ENCODE assay signal across 12 cellular contexts in the genomic region with DNA sequence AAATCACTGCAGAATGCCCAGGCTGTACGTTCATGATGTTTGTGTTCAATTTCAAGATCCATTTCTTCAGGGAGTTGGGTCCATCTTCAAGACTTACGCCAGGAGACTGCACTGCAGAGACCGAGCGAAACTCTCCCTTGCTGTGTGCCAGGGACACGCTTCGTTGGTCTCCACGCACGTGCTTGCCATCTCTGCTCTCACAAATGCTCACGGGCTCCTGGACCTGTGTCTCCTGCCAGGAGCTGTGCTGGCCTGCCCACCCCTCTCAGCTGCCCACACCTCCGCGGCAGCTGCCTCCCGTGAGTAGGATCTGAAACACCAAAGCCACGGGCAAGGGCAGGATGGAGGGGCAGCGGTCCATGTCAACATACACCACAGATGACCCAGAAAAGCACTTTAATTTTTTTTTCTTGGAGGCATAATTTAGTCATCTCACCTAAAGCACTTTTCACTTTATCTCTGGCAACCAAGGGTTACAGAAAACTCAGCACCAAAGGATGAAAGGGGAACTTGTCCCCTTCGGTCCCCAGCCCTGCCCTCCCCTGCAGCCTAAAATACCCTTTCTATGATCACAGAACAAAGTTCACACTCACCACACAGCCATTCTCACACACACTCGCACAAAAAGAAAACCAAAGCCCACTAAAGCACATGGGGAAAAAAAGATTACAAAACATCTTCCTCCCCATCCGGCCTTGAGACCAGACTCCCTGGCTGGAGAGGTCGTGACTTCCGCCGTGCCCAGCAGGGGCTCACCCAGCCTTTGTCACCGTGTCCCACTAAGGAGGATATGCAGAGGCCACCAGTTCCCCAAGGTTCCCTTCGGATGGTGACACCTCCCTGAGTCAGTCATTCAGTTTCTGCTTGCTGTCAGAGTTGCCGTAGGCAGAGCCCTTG.
A peak's percentile ranks its signal among the peaks of the same experiment; 100 is the strongest.
DNase-seq lines count a peak whose midpoint lies in the region; ATAC-seq, FAIRE-seq and TF ChIP-seq lines count a peak whose summit lies in the region.
"Had no signal": no experiment of that assay in that cellular context is flagged by ENCODE, and none has a peak within 500 bp of the region (broad histone marks: within the 10 kb centered on the region; RNA-seq: fewer than 3 reads in every experiment).

No MANE protein-coding gene starts in this region.

- H3K4me3 ChIP-seq in bronchial epithelial cell (ENCODE audit: low read depth, low read length): no peak overlapping the region
- H3K4me3 ChIP-seq: gastroesophageal sphincter, left lung had no signal

- POLR2A ChIA-PET in activated CD4-positive, alpha-beta memory T cell treated with anti-CD3 and anti-CD28 coated beads, Interleukin-2, amount 10 ng/mL, durations not matched to agents 7 days and 5 days (lab: Charles Lee): no interaction called here
- POLR2A ChIA-PET in activated CD4-positive, alpha-beta memory T cell treated with anti-CD3 and anti-CD28 coated beads for 36 hours (lab: Charles Lee): no interaction called here

- CTCF ChIA-PET in activated CD4-positive, alpha-beta memory T cell treated with anti-CD3 and anti-CD28 coated beads, Interleukin-2, amount 10 ng/mL, durations not matched to agents 7 days and 5 days (lab: Charles Lee): interaction anchor here (0.7 kb wide), 1 partner anchor 235 kb away, joined by 3 read pairs; no protein-coding TSS in a partner anchor
- CTCF ChIA-PET in activated CD4-positive, alpha-beta memory T cell treated with anti-CD3 and anti-CD28 coated beads for 36 hours (lab: Charles Lee): interaction anchor here (1.3 kb wide), 1 partner anchor 205 kb away, joined by 3 read pairs; no protein-coding TSS in a partner anchor

- no peaks in the 10 kb centered on the region for H3K27me3 Mint-ChIP-seq in activated CD4-positive, alpha-beta memory T cell treated with anti-CD3 and anti-CD28 coated beads, Interleukin-2, amount 10 ng/mL, durations not matched to agents 7 days and 5 days
- no peaks in the 10 kb centered on the region for H3K27me3 Mint-ChIP-seq in activated CD4-positive, alpha-beta memory T cell treated with anti-CD3 and anti-CD28 coated beads for 36 hours

- H3K27ac Mint-ChIP-seq in activated CD4-positive, alpha-beta memory T cell treated with anti-CD3 and anti-CD28 coated beads, Interleukin-2, amount 10 ng/mL, durations not matched to agents 7 days and 5 days: no peak overlapping the region
- H3K27ac Mint-ChIP-seq in activated CD4-positive, alpha-beta memory T cell treated with anti-CD3 and anti-CD28 coated beads for 36 hours: no peak overlapping the region

- peak overlapping the region; percentile 54 for H3K27ac ChIP-seq in substantia nigra (ENCODE audit: low read depth, low read length, poor library complexity, severe bottlenecking)
- H3K27ac ChIP-seq: gastroesophageal sphincter, left lung, neutrophil had no signal

- TF ChIP-seq CTCF in bronchial epithelial cell (IDR thresholded peaks at IDR 0.05; ENCODE audit: insufficient read depth, low read length, severe bottlenecking): no peak

- no peaks in the 10 kb centered on the region for H3K4me1 Mint-ChIP-seq in activated CD4-positive, alpha-beta memory T cell treated with anti-CD3 and anti-CD28 coated beads, Interleukin-2, amount 10 ng/mL, durations not matched to agents 7 days and 5 days
- no peaks in the 10 kb centered on the region for H3K4me1 Mint-ChIP-seq in activated CD4-positive, alpha-beta memory T cell treated with anti-CD3 and anti-CD28 coated beads for 36 hours (ENCODE audit: low read depth)

- no peaks in the 10 kb centered on the region for H3K36me3 ChIP-seq in bronchial epithelial cell (ENCODE audit: control insufficient read depth, insufficient read depth, low read length)
- H3K36me3 ChIP-seq: neutrophil had no signal

- peak; percentile 9 for DNase-seq in activated CD4-positive, alpha-beta memory T cell treated with anti-CD3 and anti-CD28 coated beads, Interleukin-2, amount 10 ng/mL, durations not matched to agents 7 days and 5 days
- no peak for DNase-seq in activated CD4-positive, alpha-beta memory T cell treated with anti-CD3 and anti-CD28 coated beads for 36 hours
- DNase-seq in Kasumi-1 (lab: John Stamatoyannopoulos, UW) (peak; percentile 73 to 76), bronchial epithelial cell (ENCODE audit: low read depth) (no peak), substantia nigra (lab: John Stamatoyannopoulos, UW) (no peak)
- DNase-seq: left lung, NCI-H524 treated with DMSO at 0.1 percent for 48 hours had no signal

- intact Hi-C loops in activated CD4-positive, alpha-beta memory T cell treated with anti-CD3 and anti-CD28 coated beads for 36 hours (cut with micrococcal nuclease): no loop called here

- H3K27me3 ChIP-seq in bronchial epithelial cell (ENCODE audit: control insufficient read depth, insufficient read depth, low read length): no peaks in the 10 kb centered on the region
- H3K27me3 ChIP-seq: gastroesophageal sphincter, left lung, neutrophil had no signal

- no peak overlapping the region for H3K4me3 Mint-ChIP-seq in activated CD4-positive, alpha-beta memory T cell treated with anti-CD3 and anti-CD28 coated beads, Interleukin-2, amount 10 ng/mL, durations not matched to agents 7 days and 5 days
- H3K4me3 Mint-ChIP-seq in activated CD4-positive, alpha-beta memory T cell treated with anti-CD3 and anti-CD28 coated beads for 36 hours: no peak overlapping the region

- ATAC-seq in GM19395 (IDR thresholded peaks at IDR 0.05; ENCODE audit: unreplicated experiment) (no peak), GM21723 (IDR thresholded peaks at IDR 0.05; ENCODE audit: unreplicated experiment) (no peak), GM18909 (IDR thresholded peaks at IDR 0.05; ENCODE audit: poor library complexity, unreplicated experiment) (no peak)
- ATAC-seq: gastroesophageal sphincter, left lung had no signal

- peaks cover 15% of the 10 kb centered on the region for H3K36me3 Mint-ChIP-seq in activated CD4-positive, alpha-beta memory T cell treated with anti-CD3 and anti-CD28 coated beads, Interleukin-2, amount 10 ng/mL, durations not matched to agents 7 days and 5 days (ENCODE audit: low read depth)
- H3K36me3 Mint-ChIP-seq in activated CD4-positive, alpha-beta memory T cell treated with anti-CD3 and anti-CD28 coated beads for 36 hours: peaks cover 3% of the 10 kb centered on the region

- peak; percentile 79 for FAIRE-seq in bronchial epithelial cell (lab: Jason Lieb, UNC)

- no peaks in the 10 kb centered on the region for H3K9me3 Mint-ChIP-seq in activated CD4-positive, alpha-beta memory T cell treated with anti-CD3 and anti-CD28 coated beads, Interleukin-2, amount 10 ng/mL, durations not matched to agents 7 days and 5 days
- H3K9me3 Mint-ChIP-seq in activated CD4-positive, alpha-beta memory T cell treated with anti-CD3 and anti-CD28 coated beads for 36 hours: no peaks in the 10 kb centered on the region

Comparison
In these comparisons a context has a peak if more than half of its experiments do, and no peak if none do; other contexts are left out.
1. DNase-seq: peak in activated CD4-positive, alpha-beta memory T cell treated with anti-CD3 and anti-CD28 coated beads, Interleukin-2, amount 10 ng/mL, durations not matched to agents 7 days and 5 days (single experiment) and Kasumi-1 (2 of 2); none in activated CD4-positive, alpha-beta memory T cell treated with anti-CD3 and anti-CD28 coated beads for 36 hours (single experiment), bronchial epithelial cell (single experiment) and substantia nigra (0 of 49).